ENCODE assay signal across 19 cellular contexts in genomic region chr21:39610705-39611104, GRCh38. TPM values are rescaled to one million over a fixed set of nuclear protein-coding genes. Genes with fewer than 3 reads are reported as not detected.
DNase-seq lines count a peak whose midpoint lies in the region; TF ChIP-seq lines count a peak whose summit lies in the region.
"Had no signal": no experiment of that assay in that cellular context is flagged by ENCODE, and none has a peak within 500 bp of the region (broad histone marks: within the 10 kb centered on the region; RNA-seq: fewer than 3 reads in every experiment).

No MANE protein-coding gene starts in this region.

- peak; percentile 80 for DNase-seq in Daoy (ENCODE audit: low read depth)
- DNase-seq in astrocyte of the spinal cord (ENCODE audit: low read depth, low spot score), result peak; percentile 14
- peak; percentile 51 for DNase-seq in left kidney (ENCODE audit: low read depth, low spot score)
- DNase-seq in cardiac septum (ENCODE audit: low spot score), result no peak
- DNase-seq in NAMALWA (ENCODE audit: low spot score), result no peak
- no peak for DNase-seq in activated T-helper 1 cell treated with anti-CD3 and anti-CD28 coated beads, Interleukin-12 subunit alpha, Interleukin-12 subunit beta, Interleukin-2, Interleukin-4 antibody, amounts not matched to agents 30 ng/mL and 10 ng/mL and 1 ng/mL, durations not matched to agents 14 hours and 24 hours and 36 hours (ENCODE audit: low spot score)
- DNase-seq: activated CD4-positive, alpha-beta T cell treated with anti-CD3 and anti-CD28 coated beads for 4 hours; activated T-cell treated with anti-CD3 and anti-CD28 coated beads, Interleukin-2, amount 50 U/mL, for 24 hours; GF-D8; IMR-90; left ventricle myocardium superior; naive thymus-derived CD8-positive, alpha-beta T cell; NCI-H1105; NCI-H774; right cardiac atrium; testis had no signal

- H3K4me3 ChIP-seq in HUES48 (ENCODE audit: low read depth, low read length) (peak overlapping the region; percentile 88), astrocyte of the spinal cord (ENCODE audit: low read depth, low read length) (no peak overlapping the region)
- H3K4me3 ChIP-seq: testis had no signal

- no peaks in the 10 kb centered on the region for H3K36me3 Mint-ChIP-seq in activated T-helper 1 cell treated with anti-CD3 and anti-CD28 coated beads, Interleukin-12 subunit alpha, Interleukin-12 subunit beta, Interleukin-2, Interleukin-4 antibody, amounts not matched to agents 30 ng/mL and 10 ng/mL and 1 ng/mL, durations not matched to agents 14 hours and 24 hours and 36 hours (ENCODE audit: low read depth)
- H3K36me3 Mint-ChIP-seq: naive thymus-derived CD8-positive, alpha-beta T cell had no signal

- peaks cover 33% of the 10 kb centered on the region for H3K27me3 Mint-ChIP-seq in activated T-helper 1 cell treated with anti-CD3 and anti-CD28 coated beads, Interleukin-12 subunit alpha, Interleukin-12 subunit beta, Interleukin-2, Interleukin-4 antibody, amounts not matched to agents 30 ng/mL and 10 ng/mL and 1 ng/mL, durations not matched to agents 14 hours and 24 hours and 36 hours (ENCODE audit: insufficient read depth)

- peak overlapping the region; percentile 79 for H3K27ac ChIP-seq in HUES48 (ENCODE audit: low read depth, low read length)
- H3K27ac ChIP-seq: C4-2B, testis had no signal

- TF ChIP-seq CTCF in astrocyte of the spinal cord (IDR thresholded peaks at IDR 0.05; ENCODE audit: low read depth, low read length), result no peak

- H3K36me3 ChIP-seq in HUES48 (ENCODE audit: control insufficient read depth, insufficient read depth, low read length), result peaks cover 10% of the 10 kb centered on the region; the same call in 1 of the 2 replicates

- no peaks in the 10 kb centered on the region for H3K9me3 Mint-ChIP-seq in activated T-helper 1 cell treated with anti-CD3 and anti-CD28 coated beads, Interleukin-12 subunit alpha, Interleukin-12 subunit beta, Interleukin-2, Interleukin-4 antibody, amounts not matched to agents 30 ng/mL and 10 ng/mL and 1 ng/mL, durations not matched to agents 14 hours and 24 hours and 36 hours
- H3K9me3 Mint-ChIP-seq: activated T-cell treated with anti-CD3 and anti-CD28 coated beads, Interleukin-2, amount 50 U/mL, for 24 hours; T-helper 2 cell treated with Interferon-gamma antibody and Interleukin-4, amounts not matched to agents 5 μg/mL and 100 μg/mL, for 36 hours had no signal

- H3K4me1 Mint-ChIP-seq in activated T-helper 1 cell treated with anti-CD3 and anti-CD28 coated beads, Interleukin-12 subunit alpha, Interleukin-12 subunit beta, Interleukin-2, Interleukin-4 antibody, amounts not matched to agents 30 ng/mL and 10 ng/mL and 1 ng/mL, durations not matched to agents 14 hours and 24 hours and 36 hours (ENCODE audit: low read depth), result peaks cover 9% of the 10 kb centered on the region

- intact Hi-C loops in cardiac septum (cut with DNase I), result loop anchor here (10.0 kb wide), 1 partner anchor 76 kb away; no protein-coding TSS in a partner anchor
- intact Hi-C loops in activated T-helper 1 cell treated with anti-CD3 and anti-CD28 coated beads, Interleukin-12 subunit alpha, Interleukin-12 subunit beta, Interleukin-2, Interleukin-4 antibody, amounts not matched to agents 30 ng/mL and 10 ng/mL and 1 ng/mL, durations not matched to agents 14 hours and 24 hours and 36 hours (cut with micrococcal nuclease), result no loop called here

- no peak overlapping the region for H3K4me3 Mint-ChIP-seq in activated T-helper 1 cell treated with anti-CD3 and anti-CD28 coated beads, Interleukin-12 subunit alpha, Interleukin-12 subunit beta, Interleukin-2, Interleukin-4 antibody, amounts not matched to agents 30 ng/mL and 10 ng/mL and 1 ng/mL, durations not matched to agents 14 hours and 24 hours and 36 hours
- H3K4me3 Mint-ChIP-seq: activated T-cell treated with anti-CD3 and anti-CD28 coated beads, Interleukin-2, amount 50 U/mL, for 24 hours; naive thymus-derived CD8-positive, alpha-beta T cell; T-helper 2 cell treated with Interferon-gamma antibody and Interleukin-4, amounts not matched to agents 5 μg/mL and 100 μg/mL, for 36 hours had no signal

- H3K27me3 ChIP-seq in HUES48 (ENCODE audit: control insufficient read depth, insufficient read depth, low read length), result 0 out of 2 replicates have a peak, but pooled peaks cover 3% of the 10 kb centered on the region
- H3K27me3 ChIP-seq: testis had no signal

- no peaks in the 10 kb centered on the region for H3K9me3 ChIP-seq in HUES48 (ENCODE audit: control insufficient read depth, insufficient read depth, low read length)
- H3K9me3 ChIP-seq: testis had no signal

- peaks cover 42% of the 10 kb centered on the region for H3K4me1 ChIP-seq in HUES48 (ENCODE audit: control insufficient read depth, insufficient read depth, low read length)
- H3K4me1 ChIP-seq: testis had no signal

- in situ Hi-C loops in astrocyte of the spinal cord (cut with HindIII; ENCODE audit: low sequenced_read_pairs), result no loop called here

- H3K9ac ChIP-seq in HUES48 (ENCODE audit: low read depth, low read length), result no peak overlapping the region

- no peak overlapping the region for H3K27ac Mint-ChIP-seq in activated T-helper 1 cell treated with anti-CD3 and anti-CD28 coated beads, Interleukin-12 subunit alpha, Interleukin-12 subunit beta, Interleukin-2, Interleukin-4 antibody, amounts not matched to agents 30 ng/mL and 10 ng/mL and 1 ng/mL, durations not matched to agents 14 hours and 24 hours and 36 hours
- H3K27ac Mint-ChIP-seq: activated T-cell treated with anti-CD3 and anti-CD28 coated beads, Interleukin-2, amount 50 U/mL, for 24 hours; naive thymus-derived CD8-positive, alpha-beta T cell; T-helper 2 cell treated with Interferon-gamma antibody and Interleukin-4, amounts not matched to agents 5 μg/mL and 100 μg/mL, for 36 hours had no signal

RNA-seq across cellular contexts. Expression of gene B3GALT5, which starts 2.0 kb away (rescaled TPM):
- total RNA-seq in Daoy (2014; rRNA removed; shearing (Covaris generic)), result 0.57 and 1.8 TPM in 2 replicates
- total RNA-seq in cardiac septum, result 0.65 TPM
- not detected in 2 replicates for total RNA-seq in activated T-helper 1 cell treated with anti-CD3 and anti-CD28 coated beads, Interleukin-12 subunit alpha, Interleukin-12 subunit beta, Interleukin-2, Interleukin-4 antibody, amounts not matched to agents 30 ng/mL and 10 ng/mL and 1 ng/mL, durations not matched to agents 14 hours and 24 hours and 36 hours
- total RNA-seq: naive thymus-derived CD8-positive, alpha-beta T cell had no signal

Comparison
In these comparisons a context has a peak if more than half of its experiments do, and no peak if none do; other contexts are left out.
1. DNase-seq: peak in Daoy (single experiment), astrocyte of the spinal cord (single experiment) and left kidney (single experiment); none in cardiac septum (single experiment), NAMALWA (single experiment) and activated T-helper 1 cell treated with anti-CD3 and anti-CD28 coated beads, Interleukin-12 subunit alpha, Interleukin-12 subunit beta, Interleukin-2, Interleukin-4 antibody, amounts not matched to agents 30 ng/mL and 10 ng/mL and 1 ng/mL, durations not matched to agents 14 hours and 24 hours and 36 hours (single experiment).